In genomic region chr2:110383163-110384048, GRCh38 we compare ENCODE assay signal across 8 cellular contexts.
DNase-seq lines count a peak whose midpoint lies in the region; ATAC-seq and TF ChIP-seq lines count a peak whose summit lies in the region.
"Not testable (repeated sequence)": the region's sequence is repeated elsewhere in the genome, so short reads cannot be mapped to it uniquely, and the experiment has no call there.

No MANE protein-coding gene starts in this region.

- H3K27me3 Mint-ChIP-seq in GM23338 (ENCODE audit: insufficient read depth, low read depth, poor library complexity); central memory CD8-positive, alpha-beta T cell: not testable (repeated sequence)

- H3K36me3 ChIP-seq in GM23338 (ENCODE audit: insufficient read depth); aorta (ENCODE audit: control insufficient read depth in 1 of 2, insufficient read depth in 2 of 2, low read length in 1 of 2): not testable (repeated sequence)

- H3K27ac Mint-ChIP-seq in GM23338; central memory CD8-positive, alpha-beta T cell (ENCODE audit: low read depth): not testable (repeated sequence)

- ATAC-seq in GM18502 (IDR thresholded peaks at IDR 0.05; ENCODE audit: poor library complexity, unreplicated experiment) (peak; percentile 58), GM23338 (peak; percentile 70), HG03432 (IDR thresholded peaks at IDR 0.05; ENCODE audit: unreplicated experiment) (peak; percentile 68), left colon (peak; percentile 70), omental fat pad (ENCODE audit: low FRiP score) (peak; percentile 82), aorta (ENCODE audit: low FRiP score) (peak; percentile 88)
- ATAC-seq in activated CD4-positive, CD25-positive, alpha-beta regulatory T cell treated with anti-CD3 and anti-CD28 coated beads, Interleukin-2, amount 50 U/mL, for 24 hours, result peak; percentile 75
- ATAC-seq in central memory CD8-positive, alpha-beta T cell (replicated peaks; ENCODE audit: extremely low read depth, poor library complexity, severe bottlenecking), result peak; percentile 85

- not testable (repeated sequence) for H3K4me2 ChIP-seq in GM23338

- not testable (repeated sequence) for H4K20me1 ChIP-seq in GM23338 (replicated peaks; ENCODE audit: insufficient read depth)

- intact Hi-C loops in left colon (cut with DNase I, micrococcal nuclease); aorta (cut with DNase I): not testable (repeated sequence)

- H3F3A ChIP-seq in GM23338 (replicated peaks; ENCODE audit: low read depth), result not testable (repeated sequence)

- H3K4me1 ChIP-seq in GM23338 (ENCODE audit: insufficient read depth); aorta (ENCODE audit: control insufficient read depth in 1 of 2, insufficient read depth in 2 of 2, low read length in 2 of 2): not testable (repeated sequence)

- H3K36me3 Mint-ChIP-seq in GM23338 (ENCODE audit: low read depth); central memory CD8-positive, alpha-beta T cell (ENCODE audit: insufficient read depth): not testable (repeated sequence)

- H3K9me2 ChIP-seq in GM23338 (ENCODE audit: insufficient read depth), result not testable (repeated sequence)

- not testable (repeated sequence) for DNase-seq in GM23338 (ENCODE audit: low spot score); central memory CD8-positive, alpha-beta T cell (ENCODE audit: low spot score in 2 of 2); left colon; omental fat pad (ENCODE audit: low spot score); aorta

- H2AFZ ChIP-seq in GM23338, result not testable (repeated sequence)

- H3K9me3 Mint-ChIP-seq in GM23338; central memory CD8-positive, alpha-beta T cell: not testable (repeated sequence)

- H3K4me3 ChIP-seq in GM23338; aorta (ENCODE audit: low read length in 2 of 2): not testable (repeated sequence)

- H3K27me3 ChIP-seq in GM23338 (ENCODE audit: insufficient read depth); aorta (ENCODE audit: control insufficient read depth in 1 of 2, insufficient read depth in 2 of 2, low read length in 1 of 2): not testable (repeated sequence)

- not testable (repeated sequence) for H3K79me2 ChIP-seq in GM23338 (replicated peaks; ENCODE audit: insufficient read depth)

- H3K27ac ChIP-seq in GM23338 (ENCODE audit: low read depth); aorta (ENCODE audit: low read depth in 1 of 2, low read length in 2 of 2): not testable (repeated sequence)

- WGBS in aorta, 2 donors, result no CpG with 5 or more reads among the region's 75 CpGs

- not testable (repeated sequence) for H3K9me3 ChIP-seq in aorta (ENCODE audit: control insufficient read depth, low read length)

- not testable (repeated sequence) for H3K4me1 Mint-ChIP-seq in GM23338; central memory CD8-positive, alpha-beta T cell

- TF ChIP-seq CTCF in GM23338 (conservative IDR thresholded peaks at IDR 0.05; ENCODE audit: low read depth in 2 of 2); omental fat pad (IDR thresholded peaks at IDR 0.05): not testable (repeated sequence)

- H3K4me3 Mint-ChIP-seq in GM23338; central memory CD8-positive, alpha-beta T cell: not testable (repeated sequence)
